ENCODE assay signal across 17 cellular contexts in the genomic region with DNA sequence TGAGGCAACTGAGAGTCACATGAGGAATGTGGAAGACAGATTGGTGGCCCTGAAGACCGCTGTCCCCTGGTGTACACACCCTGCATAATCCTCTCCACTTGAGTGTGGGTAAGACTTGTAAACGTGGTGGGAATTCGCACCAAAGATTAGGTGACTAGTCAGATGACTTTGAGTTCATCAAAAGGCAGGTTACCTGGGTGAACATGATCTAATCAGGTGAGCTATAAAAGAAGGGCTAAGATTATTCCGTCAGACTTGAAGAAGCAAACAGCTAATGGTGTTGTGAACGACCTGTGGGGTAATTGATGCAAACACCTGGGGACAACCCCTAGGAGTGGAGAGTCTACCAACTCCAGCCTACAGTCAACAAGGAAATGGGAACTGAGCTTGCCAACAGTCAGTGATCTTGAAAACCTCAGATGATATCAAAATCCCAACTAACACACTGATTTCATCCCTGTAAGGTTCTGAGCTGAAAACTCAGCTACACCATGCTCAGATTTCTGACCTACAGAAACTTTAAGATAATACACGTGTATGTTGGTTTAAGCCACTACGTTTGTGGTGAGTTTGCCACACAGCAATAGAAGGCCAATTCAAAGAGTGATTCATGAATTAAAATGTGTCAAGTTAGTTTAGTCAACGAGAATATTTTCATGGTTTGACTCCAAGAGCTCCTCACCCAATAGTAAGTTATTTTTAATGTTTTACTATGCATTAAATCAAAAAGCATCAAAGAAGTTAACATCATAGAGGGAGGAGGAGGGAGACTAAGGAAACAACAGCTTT. TPM values are rescaled to one million over a fixed set of nuclear protein-coding genes. Genes with fewer than 3 reads are reported as not detected.
A peak's percentile ranks its signal among the peaks of the same experiment; 100 is the strongest.
DNase-seq lines count a peak whose midpoint lies in the region; ATAC-seq and TF ChIP-seq lines count a peak whose summit lies in the region.
"Had no signal": no experiment of that assay in that cellular context is flagged by ENCODE, and none has a peak within 500 bp of the region (broad histone marks: within the 10 kb centered on the region; RNA-seq: fewer than 3 reads in every experiment).

No MANE protein-coding gene starts in this region.

- no peaks in the 10 kb centered on the region for H3K27me3 Mint-ChIP-seq in Caco-2 (ENCODE audit: insufficient read depth, unreplicated experiment)
- H3K27me3 Mint-ChIP-seq in activated T-helper 17 cell treated with anti-CD3 and anti-CD28 coated beads, Interleukin-2, amount 50 U/mL, for 72 hours, result no peaks in the 10 kb centered on the region
- peaks cover 0 to 16% of the 10 kb centered on the region in 2 donors for H3K27me3 Mint-ChIP-seq in stimulated activated naive B cell treated with anti-CD40 and anti-IgM and Interleukin-4, amounts not matched to agents 10 μg/mL and 1 μg/mL and 100 μg/mL, for 72 hours
- H3K27me3 Mint-ChIP-seq: CD4-positive, alpha-beta memory T cell had no signal

- intact Hi-C loops in Caco-2 (cut with micrococcal nuclease; ENCODE audit: unreplicated experiment) (no loop called here), left colon (cut with DNase I, micrococcal nuclease) (no loop called here)

- no peak for DNase-seq in Caco-2
- DNase-seq in left colon, result no peak
- no peak for DNase-seq in BE2C
- DNase-seq in stimulated activated naive B cell treated with anti-CD40 and anti-IgM and Interleukin-4, amounts not matched to agents 10 μg/mL and 1 μg/mL and 100 μg/mL, for 72 hours, result no peak
- DNase-seq: ACHN; CD4-positive, alpha-beta memory T cell; H9; Kasumi-1; NCI-H1417; NCI-H2029; NCI-H2227 treated with DMSO at 0.1 percent for 48 hours; NCI-H526; NK-92 treated with Interleukin-12 subunit alpha and Interleukin-12 subunit beta, amount 100 ng/mL, for 24 hours; OCI-M1 had no signal

- TF ChIP-seq CTCF in Caco-2 (IDR thresholded peaks at IDR 0.05; ENCODE audit: insufficient read depth in 1 of 2, low read depth in 1 of 2, low read length in 1 of 2, severe bottlenecking in 1 of 2, unreplicated experiment in 1 of 2) (no peak), GM12872 (IDR thresholded peaks at IDR 0.05; ENCODE audit: insufficient read depth, low read depth, low read length) (0 out of 3 replicates have a peak, but pooled peaks have one; percentile 11), BE2C (IDR thresholded peaks at IDR 0.05; ENCODE audit: low read depth, low read length) (no peak)

- peaks cover 22% of the 10 kb centered on the region for H3K4me1 Mint-ChIP-seq in Caco-2 (ENCODE audit: low read depth, unreplicated experiment)
- no peaks in the 10 kb centered on the region for H3K4me1 Mint-ChIP-seq in activated T-helper 17 cell treated with anti-CD3 and anti-CD28 coated beads, Interleukin-2, amount 50 U/mL, for 72 hours
- H3K4me1 Mint-ChIP-seq in stimulated activated naive B cell treated with anti-CD40 and anti-IgM and Interleukin-4, amounts not matched to agents 10 μg/mL and 1 μg/mL and 100 μg/mL, for 72 hours, result no peaks in the 10 kb centered on the region

- POLR2A ChIA-PET in Caco-2 (lab: Charles Lee), result interaction anchor here (1.0 kb wide), 1 partner anchor 16 kb away, joined by 5 read pairs; no protein-coding TSS in a partner anchor

- H3K4me3 ChIP-seq in Caco-2 (ENCODE audit: low read depth, low read length), result no peak overlapping the region
- no peak overlapping the region for H3K4me3 ChIP-seq in BE2C (ENCODE audit: low read depth, low read length)

- peak overlapping the region; percentile 26 for H3K27ac Mint-ChIP-seq in Caco-2 (ENCODE audit: unreplicated experiment)
- H3K27ac Mint-ChIP-seq in activated T-helper 17 cell treated with anti-CD3 and anti-CD28 coated beads, Interleukin-2, amount 50 U/mL, for 72 hours, result no peak overlapping the region
- no peak overlapping the region for H3K27ac Mint-ChIP-seq in stimulated activated naive B cell treated with anti-CD40 and anti-IgM and Interleukin-4, amounts not matched to agents 10 μg/mL and 1 μg/mL and 100 μg/mL, for 72 hours

- peaks cover 12% of the 10 kb centered on the region for H3K4me1 ChIP-seq in Caco-2
- H3K4me1 ChIP-seq in BE2C, result no peaks in the 10 kb centered on the region

- ATAC-seq in activated T-helper 17 cell treated with anti-CD3 and anti-CD28 coated beads, Interleukin-2, amount 50 U/mL, for 72 hours (replicated peaks), result peak; percentile 63
- ATAC-seq in left colon, result peak; percentile 42
- ATAC-seq in HG02571 (IDR thresholded peaks at IDR 0.05; ENCODE audit: unreplicated experiment), result no peak
- no peak for ATAC-seq in stimulated activated naive B cell treated with anti-CD40 and anti-IgM and Interleukin-4, amounts not matched to agents 10 μg/mL and 1 μg/mL and 100 μg/mL, for 72 hours (replicated peaks)

- no TSS peak for BruUV-seq in Caco-2 (replicated peaks; lab: Mats Ljungman, UMichigan)

- H3K4me3 Mint-ChIP-seq in Caco-2 (ENCODE audit: unreplicated experiment), result no peak overlapping the region
- no peak overlapping the region for H3K4me3 Mint-ChIP-seq in activated T-helper 17 cell treated with anti-CD3 and anti-CD28 coated beads, Interleukin-2, amount 50 U/mL, for 72 hours
- H3K4me3 Mint-ChIP-seq in stimulated activated naive B cell treated with anti-CD40 and anti-IgM and Interleukin-4, amounts not matched to agents 10 μg/mL and 1 μg/mL and 100 μg/mL, for 72 hours, result no peak overlapping the region
- H3K4me3 Mint-ChIP-seq: CD4-positive, alpha-beta memory T cell; H9 had no signal

- H3K36me3 Mint-ChIP-seq in Caco-2 (ENCODE audit: insufficient read depth, unreplicated experiment), result peaks cover 20% of the 10 kb centered on the region
- no peaks in the 10 kb centered on the region for H3K36me3 Mint-ChIP-seq in activated T-helper 17 cell treated with anti-CD3 and anti-CD28 coated beads, Interleukin-2, amount 50 U/mL, for 72 hours (ENCODE audit: low read depth)
- no peaks in the 10 kb centered on the region for H3K36me3 Mint-ChIP-seq in stimulated activated naive B cell treated with anti-CD40 and anti-IgM and Interleukin-4, amounts not matched to agents 10 μg/mL and 1 μg/mL and 100 μg/mL, for 72 hours
- H3K36me3 Mint-ChIP-seq: CD4-positive, alpha-beta memory T cell had no signal

- CTCF ChIA-PET in Caco-2 (lab: Charles Lee), result no interaction called here

- H3K9me3 ChIP-seq in Caco-2 (no peaks in the 10 kb centered on the region), BE2C (no peaks in the 10 kb centered on the region)

- no peaks in the 10 kb centered on the region for H3K27me3 ChIP-seq in Caco-2 (replicated peaks; ENCODE audit: control insufficient read depth, insufficient read depth, low read length)
- H3K27me3 ChIP-seq in BE2C, result no peaks in the 10 kb centered on the region

- 0 out of 2 replicates have a peak, but pooled peaks cover 2% of the 10 kb centered on the region for H3K36me3 ChIP-seq in Caco-2 (ENCODE audit: control insufficient read depth, insufficient read depth, low read length)
- no peaks in the 10 kb centered on the region for H3K36me3 ChIP-seq in BE2C

- H3K9me3 Mint-ChIP-seq in Caco-2 (ENCODE audit: unreplicated experiment), result no peaks in the 10 kb centered on the region
- H3K9me3 Mint-ChIP-seq in activated T-helper 17 cell treated with anti-CD3 and anti-CD28 coated beads, Interleukin-2, amount 50 U/mL, for 72 hours, result no peaks in the 10 kb centered on the region
- H3K9me3 Mint-ChIP-seq in stimulated activated naive B cell treated with anti-CD40 and anti-IgM and Interleukin-4, amounts not matched to agents 10 μg/mL and 1 μg/mL and 100 μg/mL, for 72 hours, result peaks cover 2 to 4% of the 10 kb centered on the region in 2 donors
- H3K9me3 Mint-ChIP-seq: CD4-positive, alpha-beta memory T cell had no signal

RNA-seq across cellular contexts. Expression of gene PRTFDC1, which starts 16.7 kb away (rescaled TPM):
- 66.5 and 83.2 TPM in 2 replicates for total RNA-seq in Caco-2 (2022)
- under 1 TPM; 0.58 to 0.77 TPM for total RNA-seq in activated T-helper 17 cell treated with anti-CD3 and anti-CD28 coated beads, Interleukin-2, amount 50 U/mL, for 72 hours
- 1 to 10 TPM; 6.2 to 6.6 TPM for total RNA-seq in left colon
- 13.3 TPM for polyA plus RNA-seq in BE2C (2012; ENCODE audit: insufficient read depth, insufficient read length, low read depth)

Comparison
In these comparisons a context has a peak if more than half of its experiments do, and no peak if none do; other contexts are left out.
1. ATAC-seq: peak in activated T-helper 17 cell treated with anti-CD3 and anti-CD28 coated beads, Interleukin-2, amount 50 U/mL, for 72 hours (single experiment) and left colon (single experiment); none in HG02571 (single experiment) and stimulated activated naive B cell treated with anti-CD40 and anti-IgM and Interleukin-4, amounts not matched to agents 10 μg/mL and 1 μg/mL and 100 μg/mL, for 72 hours (0 of 2).